Comparison of ENCODE assay signal across 1 cellular context in genomic region chr3:127162947-127163645, GRCh38.
A peak's percentile ranks its signal among the peaks of the same experiment; 100 is the strongest.
TF ChIP-seq lines count a peak whose summit lies in the region.

No MANE protein-coding gene starts in this region.

TF ChIP-seq in WTC11, 78 proteins besides CTCF, POLR2A, EP300 and RAD21 (continued from another document and continues in another):
- TF ChIP-seq IRF1 (CRISPR knock-in tag; IDR thresholded peaks at IDR 0.05) (peak; percentile 58; the same call in 1 of the 2 replicates), MXD4 (CRISPR knock-in tag; IDR thresholded peaks at IDR 0.05; ENCODE audit: borderline replicate concordance) (no peak), ATF3 (CRISPR knock-in tag; conservative IDR thresholded peaks at IDR 0.05) (no peak), ZNF416 (CRISPR knock-in tag; IDR thresholded peaks at IDR 0.05) (no peak), MAX (CRISPR knock-in tag; IDR thresholded peaks at IDR 0.05) (peak; percentile 33; the same call in 1 of the 2 replicates), KAT7 (CRISPR knock-in tag; IDR thresholded peaks at IDR 0.05; ENCODE audit: borderline replicate concordance) (no peak), NFE2L1 (CRISPR knock-in tag; IDR thresholded peaks at IDR 0.05) (no peak), ZNF423 (CRISPR knock-in tag; IDR thresholded peaks at IDR 0.05) (no peak), ZNF219 (CRISPR knock-in tag; IDR thresholded peaks at IDR 0.05; ENCODE audit: borderline replicate concordance) (peak; percentile 78; the same call in 1 of the 2 replicates), ZMAT4 (CRISPR knock-in tag; IDR thresholded peaks at IDR 0.05) (no peak), NR1H2 (CRISPR knock-in tag; IDR thresholded peaks at IDR 0.05) (no peak), FOXP4 (CRISPR knock-in tag; IDR thresholded peaks at IDR 0.05) (peak; percentile 87), TP53 (CRISPR knock-in tag; IDR thresholded peaks at IDR 0.05) (peak; percentile 81), AFF4 (CRISPR knock-in tag; IDR thresholded peaks at IDR 0.05; ENCODE audit: borderline replicate concordance) (no peak), ZNF121 (CRISPR knock-in tag; IDR thresholded peaks at IDR 0.05) (no peak), E2F4 (CRISPR knock-in tag; IDR thresholded peaks at IDR 0.05; ENCODE audit: borderline replicate concordance, low read depth) (no peak), ATF2 (CRISPR knock-in tag; IDR thresholded peaks at IDR 0.05; ENCODE audit: borderline replicate concordance, low read depth) (no peak), ELF4 (CRISPR knock-in tag; IDR thresholded peaks at IDR 0.05; ENCODE audit: low read depth) (no peak), SMAD3 (CRISPR knock-in tag; IDR thresholded peaks at IDR 0.05; ENCODE audit: borderline replicate concordance) (peak; percentile 82; the same call in 1 of the 2 replicates), FOXK1 (CRISPR knock-in tag; IDR thresholded peaks at IDR 0.05) (no peak), ZBTB43 (CRISPR knock-in tag; IDR thresholded peaks at IDR 0.05) (no peak), FOXJ3 (CRISPR knock-in tag; IDR thresholded peaks at IDR 0.05; ENCODE audit: borderline replicate concordance) (no peak), TEAD1 (CRISPR knock-in tag; IDR thresholded peaks at IDR 0.05) (peak; percentile 45; the same call in 1 of the 2 replicates), GTF2I (CRISPR knock-in tag; conservative IDR thresholded peaks at IDR 0.05) (no peak), NR2C2 (CRISPR knock-in tag; IDR thresholded peaks at IDR 0.05) (no peak), GRHL2 (CRISPR knock-in tag; IDR thresholded peaks at IDR 0.05; ENCODE audit: insufficient replicate concordance, severe bottlenecking) (no peak), ZNF396 (CRISPR knock-in tag; IDR thresholded peaks at IDR 0.05; ENCODE audit: borderline replicate concordance) (no peak), TCF7 (CRISPR knock-in tag; IDR thresholded peaks at IDR 0.05; ENCODE audit: low read depth) (no peak), SMAD4 (CRISPR knock-in tag; IDR thresholded peaks at IDR 0.05) (peak; percentile 70; the same call in 1 of the 2 replicates), PRRX2 (CRISPR knock-in tag; IDR thresholded peaks at IDR 0.05) (no peak), SP1 (CRISPR knock-in tag; conservative IDR thresholded peaks at IDR 0.05) (no peak), ATF1 (CRISPR knock-in tag; IDR thresholded peaks at IDR 0.05) (no peak), ZNF532 (CRISPR knock-in tag; IDR thresholded peaks at IDR 0.05; ENCODE audit: borderline replicate concordance) (no peak), JAZF1 (CRISPR knock-in tag; IDR thresholded peaks at IDR 0.05) (no peak)
- TF ChIP-seq, protein P1, sequence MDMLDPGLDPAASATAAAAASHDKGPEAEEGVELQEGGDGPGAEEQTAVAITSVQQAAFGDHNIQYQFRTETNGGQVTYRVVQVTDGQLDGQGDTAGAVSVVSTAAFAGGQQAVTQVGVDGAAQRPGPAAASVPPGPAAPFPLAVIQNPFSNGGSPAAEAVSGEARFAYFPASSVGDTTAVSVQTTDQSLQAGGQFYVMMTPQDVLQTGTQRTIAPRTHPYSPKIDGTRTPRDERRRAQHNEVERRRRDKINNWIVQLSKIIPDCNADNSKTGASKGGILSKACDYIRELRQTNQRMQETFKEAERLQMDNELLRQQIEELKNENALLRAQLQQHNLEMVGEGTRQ (CRISPR knock-in tag; IDR thresholded peaks at IDR 0.05), result no peak
- TF ChIP-seq, protein P2, sequence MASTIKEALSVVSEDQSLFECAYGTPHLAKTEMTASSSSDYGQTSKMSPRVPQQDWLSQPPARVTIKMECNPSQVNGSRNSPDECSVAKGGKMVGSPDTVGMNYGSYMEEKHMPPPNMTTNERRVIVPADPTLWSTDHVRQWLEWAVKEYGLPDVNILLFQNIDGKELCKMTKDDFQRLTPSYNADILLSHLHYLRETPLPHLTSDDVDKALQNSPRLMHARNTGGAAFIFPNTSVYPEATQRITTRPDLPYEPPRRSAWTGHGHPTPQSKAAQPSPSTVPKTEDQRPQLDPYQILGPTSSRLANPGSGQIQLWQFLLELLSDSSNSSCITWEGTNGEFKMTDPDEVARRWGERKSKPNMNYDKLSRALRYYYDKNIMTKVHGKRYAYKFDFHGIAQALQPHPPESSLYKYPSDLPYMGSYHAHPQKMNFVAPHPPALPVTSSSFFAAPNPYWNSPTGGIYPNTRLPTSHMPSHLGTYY (CRISPR knock-in tag; IDR thresholded peaks at IDR 0.05), result no peak
- TF ChIP-seq, protein P3, sequence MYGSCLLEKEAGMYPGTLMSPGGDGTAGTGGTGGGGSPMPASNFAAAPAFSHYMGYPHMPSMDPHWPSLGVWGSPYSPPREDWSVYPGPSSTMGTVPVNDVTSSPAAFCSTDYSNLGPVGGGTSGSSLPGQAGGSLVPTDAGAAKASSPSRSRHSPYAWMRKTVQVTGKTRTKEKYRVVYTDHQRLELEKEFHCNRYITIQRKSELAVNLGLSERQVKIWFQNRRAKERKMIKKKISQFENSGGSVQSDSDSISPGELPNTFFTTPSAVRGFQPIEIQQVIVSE (CRISPR knock-in tag; IDR thresholded peaks at IDR 0.05; ENCODE audit: borderline replicate concordance), result no peak
- TF ChIP-seq, protein P4, sequence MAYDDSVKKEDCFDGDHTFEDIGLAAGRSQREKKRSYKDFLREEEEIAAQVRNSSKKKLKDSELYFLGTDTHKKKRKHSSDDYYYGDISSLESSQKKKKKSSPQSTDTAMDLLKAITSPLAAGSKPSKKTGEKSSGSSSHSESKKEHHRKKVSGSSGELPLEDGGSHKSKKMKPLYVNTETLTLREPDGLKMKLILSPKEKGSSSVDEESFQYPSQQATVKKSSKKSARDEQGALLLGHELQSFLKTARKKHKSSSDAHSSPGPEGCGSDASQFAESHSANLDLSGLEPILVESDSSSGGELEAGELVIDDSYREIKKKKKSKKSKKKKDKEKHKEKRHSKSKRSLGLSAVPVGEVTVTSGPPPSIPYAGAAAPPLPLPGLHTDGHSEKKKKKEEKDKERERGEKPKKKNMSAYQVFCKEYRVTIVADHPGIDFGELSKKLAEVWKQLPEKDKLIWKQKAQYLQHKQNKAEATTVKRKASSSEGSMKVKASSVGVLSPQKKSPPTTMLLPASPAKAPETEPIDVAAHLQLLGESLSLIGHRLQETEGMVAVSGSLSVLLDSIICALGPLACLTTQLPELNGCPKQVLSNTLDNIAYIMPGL (CRISPR knock-in tag; IDR thresholded peaks at IDR 0.05), result no peak
